In genomic region chr7:154581251-154581890, GRCh38 we compare ENCODE assay signal across 24 cellular contexts.
"Had no signal": no experiment of that assay in that cellular context is flagged by ENCODE, and none has a peak within 500 bp of the region (broad histone marks: within the 10 kb centered on the region; RNA-seq: fewer than 3 reads in every experiment).

No MANE protein-coding gene starts in this region.

- DNase-seq: activated CD4-positive, alpha-beta T cell treated with anti-CD3 and anti-CD28 coated beads, Interleukin-2, amount 10 ng/mL, durations not matched to agents 7 days and 5 days; activated CD4-positive, CD25-positive, alpha-beta regulatory T cell treated with anti-CD3 and anti-CD28 coated beads, Interleukin-2, amount 50 U/mL, for 72 hours; activated CD8-positive, alpha-beta T cell treated with anti-CD3 and anti-CD28 coated beads for 36 hours; activated naive CD8-positive, alpha-beta T cell treated with anti-CD3 and anti-CD28 coated beads, Interleukin-2, amount 50 U/mL, for 24 hours; activated T-cell treated with anti-CD3 and anti-CD28 coated beads, Interleukin-2, amount 50 U/mL, for 4 hours; amygdala; central memory CD4-positive, alpha-beta T cell; foreskin melanocyte; heart right ventricle; kidney glomerular epithelial cell; left lung; lower lobe of right lung; mucosa of descending colon; pancreas; psoas muscle; sigmoid colon; small intestine; stimulated activated CD4-positive, alpha-beta T cell treated with anti-CD3 and anti-CD28 coated beads, Interleukin-4, amount 100 ng/mL, for 24 hours; T-helper 17 cell; T1000; upper lobe of left lung had no signal

- ATAC-seq: activated CD8-positive, alpha-beta T cell treated with anti-CD3 and anti-CD28 coated beads for 36 hours; activated naive CD8-positive, alpha-beta T cell treated with anti-CD3 and anti-CD28 coated beads, Interleukin-2, amount 50 U/mL, for 24 hours; activated T-cell treated with anti-CD3 and anti-CD28 coated beads, Interleukin-2, amount 50 U/mL, for 4 hours; activated T-helper 17 cell treated with anti-CD3 and anti-CD28 coated beads, Interleukin-2, amount 50 U/mL, for 72 hours; esophagus mucosa; heart right ventricle; left lung; lower lobe of right lung; mucosa of descending colon; pancreas; psoas muscle; stimulated activated effector memory CD8-positive, alpha-beta T cell treated with anti-CD3 and anti-CD28 coated beads, Interleukin-12 subunit alpha, Interleukin-12 subunit beta, amount 100 ng/mL, for 72 hours; T-helper 17 cell had no signal
